In genomic region chr16:2699791-2700600, GRCh38 we compare ENCODE assay signal across 1 cellular context.
TF ChIP-seq lines count a peak whose summit lies in the region.

No MANE protein-coding gene starts in this region.

TF ChIP-seq in K562, 482 proteins besides CTCF, POLR2A, EP300 and RAD21:
- TF ChIP-seq POLR2G (IDR thresholded peaks at IDR 0.05; ENCODE audit: low read depth, low read length) (peak; percentile 10; the same call in 1 of the 2 replicates), SLC30A9 (CRISPR knock-in tag; IDR thresholded peaks at IDR 0.05) (no peak)
